ENCODE assay signal across 9 cellular contexts in genomic region chr12:90090929-90091651, GRCh38.
DNase-seq lines count a peak whose midpoint lies in the region; ATAC-seq lines count a peak whose summit lies in the region.
"Had no signal": no experiment of that assay in that cellular context is flagged by ENCODE, and none has a peak within 500 bp of the region (broad histone marks: within the 10 kb centered on the region; RNA-seq: fewer than 3 reads in every experiment).

No MANE protein-coding gene starts in this region.

- H3K18ac ChIP-seq in neuronal stem cell (ENCODE audit: low read length) = no peak overlapping the region

- peak overlapping the region; percentile 12 for H2AFZ ChIP-seq in neuronal stem cell (ENCODE audit: low read length)

- H3K4ac ChIP-seq in neuronal stem cell (ENCODE audit: low read length) = no peak overlapping the region

- H3K9me3 ChIP-seq in neuronal stem cell (replicated peaks in 1 of 2; ENCODE audit: control insufficient read depth in 2 of 2, insufficient read depth in 1 of 2, low read depth in 1 of 2, low read length in 2 of 2) = no peaks in the 10 kb centered on the region
- H3K9me3 ChIP-seq: tibial nerve had no signal

- ATAC-seq in GM19324 (IDR thresholded peaks at IDR 0.05; ENCODE audit: low FRiP score, unreplicated experiment) = no peak

- H3K4me3 ChIP-seq in neuronal stem cell (ENCODE audit: low read length in 2 of 2) = no peak overlapping the region
- H3K4me3 ChIP-seq: tibial nerve had no signal

- H3K4me1 ChIP-seq in neuronal stem cell (ENCODE audit: control insufficient read depth in 2 of 2, insufficient read depth in 1 of 2, low read depth in 1 of 2, low read length in 2 of 2) = peaks cover 9 to 20% of the 10 kb centered on the region in 2 donors

- H3K27me3 ChIP-seq in neuronal stem cell (ENCODE audit: control insufficient read depth in 3 of 3, insufficient read depth in 3 of 3, low read depth in 1 of 3, low read length in 3 of 3) = no peaks in the 10 kb centered on the region
- H3K27me3 ChIP-seq: tibial nerve had no signal

- no peak overlapping the region for H2BK12ac ChIP-seq in neuronal stem cell (ENCODE audit: low read length)

- H4K91ac ChIP-seq in neuronal stem cell (ENCODE audit: low read depth, low read length, poor library complexity) = no peak overlapping the region

- H3K4me2 ChIP-seq in neuronal stem cell (ENCODE audit: insufficient read depth, low read length, poor library complexity, severe bottlenecking) = no peak overlapping the region

- no peaks in the 10 kb centered on the region for H3K79me1 ChIP-seq in neuronal stem cell (ENCODE audit: low read depth, low read length)

- H2BK120ac ChIP-seq in neuronal stem cell (ENCODE audit: low read depth, low read length) = no peak overlapping the region

- no peak overlapping the region for H2AK5ac ChIP-seq in neuronal stem cell (ENCODE audit: low read depth, low read length)

- WGBS in neuronal stem cell (ENCODE audit: extremely low coverage in 2 of 2, insufficient read length in 2 of 2, insufficient replicate concordance in 1 of 2), 2 donors = no CpG with 5 or more reads among the region's 3 CpGs

- DNase-seq in ELR (ENCODE audit: low read depth) (peak; percentile 99), NCI-H2227 (lab: John Stamatoyannopoulos, UW; ENCODE audit: unreplicated experiment) (peak; percentile 64), ecto neural progenitor cell (ENCODE audit: low spot score) (peak; percentile 64), neuronal stem cell (ENCODE audit: low spot score) (peak; percentile 41), activated gamma-delta T cell (lab: John Stamatoyannopoulos, UW) (no peak), pons (ENCODE audit: low spot score) (no peak), mucosa of gallbladder (ENCODE audit: low spot score) (no peak)

- H3K9ac ChIP-seq in neuronal stem cell (ENCODE audit: low read depth, low read length, poor library complexity) = no peak overlapping the region

- no peak overlapping the region for H3K14ac ChIP-seq in neuronal stem cell (ENCODE audit: low read length)

- H2BK15ac ChIP-seq in neuronal stem cell (ENCODE audit: low read length) = no peak overlapping the region

- H4K8ac ChIP-seq in neuronal stem cell (ENCODE audit: low read depth, low read length) = no peak overlapping the region

- H3K27ac ChIP-seq in neuronal stem cell (replicated peaks; ENCODE audit: low read length) = peak overlapping the region; percentile 83
- H3K27ac ChIP-seq: tibial nerve had no signal

- no peak overlapping the region for H2BK5ac ChIP-seq in neuronal stem cell (ENCODE audit: low read length)

- no peaks in the 10 kb centered on the region for H3K36me3 ChIP-seq in neuronal stem cell (replicated peaks in 1 of 2; ENCODE audit: control insufficient read depth in 2 of 2, insufficient read depth in 2 of 2, low read length in 2 of 2)
- H3K36me3 ChIP-seq: tibial nerve had no signal

- no peak overlapping the region for H3K23ac ChIP-seq in neuronal stem cell (ENCODE audit: low read depth, low read length, poor library complexity)

Comparison
In these comparisons a context has a peak if more than half of its experiments do, and no peak if none do; other contexts are left out.
1. DNase-seq: peak in ELR (single experiment), NCI-H2227 (single experiment), ecto neural progenitor cell (single experiment) and neuronal stem cell (single experiment); none in activated gamma-delta T cell (single experiment), pons (single experiment) and mucosa of gallbladder (single experiment).